In genomic region chr14:99416909-99417308, GRCh38 we compare ENCODE assay signal across 31 cellular contexts.
"Had no signal": no experiment of that assay in that cellular context is flagged by ENCODE, and none has a peak within 500 bp of the region (broad histone marks: within the 10 kb centered on the region; RNA-seq: fewer than 3 reads in every experiment).

No MANE protein-coding gene starts in this region.

- H3K9me3 ChIP-seq: ascending aorta, breast epithelium, colonic mucosa, esophagus squamous epithelium, gastroesophageal sphincter, heart right ventricle had no signal

- H3K4me3 ChIP-seq: ascending aorta, breast epithelium, cardiac muscle cell, colonic mucosa, esophagus squamous epithelium, gastroesophageal sphincter, heart right ventricle, hepatocyte had no signal

- H3K27ac Mint-ChIP-seq: activated CD4-positive, alpha-beta memory T cell treated with anti-CD3 and anti-CD28 coated beads, Interleukin-2, amount 10 ng/mL, durations not matched to agents 7 days and 5 days; activated CD4-positive, alpha-beta T cell treated with anti-CD3 and anti-CD28 coated beads for 36 hours; activated CD4-positive, alpha-beta T cell treated with anti-CD3 and anti-CD28 coated beads, Interleukin-2, amount 10 ng/mL, durations not matched to agents 7 days and 5 days; activated naive CD4-positive, alpha-beta T cell treated with anti-CD3 and anti-CD28 coated beads, Interleukin-2, amount 10 ng/mL, durations not matched to agents 7 days and 5 days; activated naive CD4-positive, alpha-beta T cell treated with anti-CD3 and anti-CD28 coated beads, Interleukin-2, amount 50 U/mL, for 72 hours; activated naive CD8-positive, alpha-beta T cell treated with anti-CD3 and anti-CD28 coated beads, Interleukin-2, amount 10 ng/mL, durations not matched to agents 7 days and 5 days; T-helper 2 cell treated with Interferon-gamma antibody and Interleukin-4, amounts not matched to agents 5 μg/mL and 100 μg/mL, for 36 hours had no signal

- ATAC-seq: activated CD4-positive, alpha-beta T cell treated with anti-CD3 and anti-CD28 coated beads for 36 hours; activated naive CD4-positive, alpha-beta T cell treated with anti-CD3 and anti-CD28 coated beads, Interleukin-2, amount 50 U/mL, for 72 hours; gastroesophageal sphincter; heart right ventricle had no signal

- H2AFZ ChIP-seq: hepatocyte had no signal

- H3K27me3 ChIP-seq: ascending aorta, breast epithelium, cardiac muscle cell, colonic mucosa, esophagus squamous epithelium, gastroesophageal sphincter, heart right ventricle, hepatocyte had no signal

- H3K4me3 Mint-ChIP-seq: activated CD4-positive, alpha-beta memory T cell treated with anti-CD3 and anti-CD28 coated beads, Interleukin-2, amount 10 ng/mL, durations not matched to agents 7 days and 5 days; activated CD4-positive, alpha-beta T cell treated with anti-CD3 and anti-CD28 coated beads for 36 hours; activated CD4-positive, alpha-beta T cell treated with anti-CD3 and anti-CD28 coated beads, Interleukin-2, amount 10 ng/mL, durations not matched to agents 7 days and 5 days; activated naive CD4-positive, alpha-beta T cell treated with anti-CD3 and anti-CD28 coated beads, Interleukin-2, amount 10 ng/mL, durations not matched to agents 7 days and 5 days; activated naive CD8-positive, alpha-beta T cell treated with anti-CD3 and anti-CD28 coated beads, Interleukin-2, amount 10 ng/mL, durations not matched to agents 7 days and 5 days; brain; T-helper 2 cell treated with Interferon-gamma antibody and Interleukin-4, amounts not matched to agents 5 μg/mL and 100 μg/mL, for 36 hours had no signal

- H3K27ac ChIP-seq: ascending aorta, breast epithelium, cardiac muscle cell, colonic mucosa, epithelial cell of prostate, esophagus squamous epithelium, gastroesophageal sphincter, heart right ventricle, hepatocyte, WERI-Rb-1 had no signal

- H3K27me3 Mint-ChIP-seq: activated CD4-positive, alpha-beta memory T cell treated with anti-CD3 and anti-CD28 coated beads, Interleukin-2, amount 10 ng/mL, durations not matched to agents 7 days and 5 days; activated CD4-positive, alpha-beta T cell treated with anti-CD3 and anti-CD28 coated beads for 36 hours; activated CD4-positive, alpha-beta T cell treated with anti-CD3 and anti-CD28 coated beads, Interleukin-2, amount 10 ng/mL, durations not matched to agents 7 days and 5 days; activated naive CD4-positive, alpha-beta T cell treated with anti-CD3 and anti-CD28 coated beads, Interleukin-2, amount 10 ng/mL, durations not matched to agents 7 days and 5 days; activated naive CD8-positive, alpha-beta T cell treated with anti-CD3 and anti-CD28 coated beads, Interleukin-2, amount 10 ng/mL, durations not matched to agents 7 days and 5 days; brain had no signal

- DNase-seq: activated CD4-positive, alpha-beta memory T cell treated with anti-CD3 and anti-CD28 coated beads, Interleukin-2, amount 10 ng/mL, durations not matched to agents 7 days and 5 days; activated CD4-positive, alpha-beta T cell treated with anti-CD3 and anti-CD28 coated beads for 36 hours; activated CD4-positive, alpha-beta T cell treated with anti-CD3 and anti-CD28 coated beads, Interleukin-2, amount 10 ng/mL, durations not matched to agents 7 days and 5 days; activated CD4-positive, alpha-beta T cell treated with anti-CD3 and anti-CD28 coated beads, Interleukin-2, amount 50 U/mL, for 4 hours; activated CD4-positive, CD25-positive, alpha-beta regulatory T cell; activated CD4-positive, CD25-positive, alpha-beta regulatory T cell treated with anti-CD3 and anti-CD28 coated beads, Interleukin-2, amount 50 U/mL, for 72 hours; activated gamma-delta T cell; activated naive CD4-positive, alpha-beta T cell; activated naive CD4-positive, alpha-beta T cell treated with anti-CD3 and anti-CD28 coated beads, Interleukin-2, amount 10 ng/mL, durations not matched to agents 7 days and 5 days; activated naive CD8-positive, alpha-beta T cell treated with anti-CD3 and anti-CD28 coated beads, Interleukin-2, amount 10 ng/mL, durations not matched to agents 7 days and 5 days; activated T-cell treated with anti-CD3 and anti-CD28 coated beads, Interleukin-2, amount 50 U/mL, for 48 hours; central memory CD4-positive, alpha-beta T cell; cerebellar nuclear complex; colonic mucosa; effector CD8-positive, alpha-beta T cell; esophagus squamous epithelium; foreskin melanocyte; heart right ventricle; T1000; WERI-Rb-1 had no signal

- H3K4me1 ChIP-seq: ascending aorta, breast epithelium, colonic mucosa had no signal

- H3K36me3 ChIP-seq: breast epithelium, cardiac muscle cell, colonic mucosa, WERI-Rb-1 had no signal

- H3K4me2 ChIP-seq: hepatocyte had no signal

- H3K9me3 Mint-ChIP-seq: activated CD4-positive, alpha-beta memory T cell treated with anti-CD3 and anti-CD28 coated beads, Interleukin-2, amount 10 ng/mL, durations not matched to agents 7 days and 5 days; activated CD4-positive, alpha-beta T cell treated with anti-CD3 and anti-CD28 coated beads, Interleukin-2, amount 10 ng/mL, durations not matched to agents 7 days and 5 days; activated naive CD4-positive, alpha-beta T cell treated with anti-CD3 and anti-CD28 coated beads, Interleukin-2, amount 10 ng/mL, durations not matched to agents 7 days and 5 days; activated naive CD4-positive, alpha-beta T cell treated with anti-CD3 and anti-CD28 coated beads, Interleukin-2, amount 50 U/mL, for 72 hours; activated naive CD8-positive, alpha-beta T cell treated with anti-CD3 and anti-CD28 coated beads, Interleukin-2, amount 10 ng/mL, durations not matched to agents 7 days and 5 days; brain; T-helper 2 cell treated with Interferon-gamma antibody and Interleukin-4, amounts not matched to agents 5 μg/mL and 100 μg/mL, for 36 hours had no signal

- FAIRE-seq: endometrium, endothelial cell of umbilical vein had no signal

- H3K36me3 Mint-ChIP-seq: activated naive CD4-positive, alpha-beta T cell treated with anti-CD3 and anti-CD28 coated beads, Interleukin-2, amount 50 U/mL, for 72 hours had no signal
